ENCODE assay signal across 12 cellular contexts in the genomic region with DNA sequence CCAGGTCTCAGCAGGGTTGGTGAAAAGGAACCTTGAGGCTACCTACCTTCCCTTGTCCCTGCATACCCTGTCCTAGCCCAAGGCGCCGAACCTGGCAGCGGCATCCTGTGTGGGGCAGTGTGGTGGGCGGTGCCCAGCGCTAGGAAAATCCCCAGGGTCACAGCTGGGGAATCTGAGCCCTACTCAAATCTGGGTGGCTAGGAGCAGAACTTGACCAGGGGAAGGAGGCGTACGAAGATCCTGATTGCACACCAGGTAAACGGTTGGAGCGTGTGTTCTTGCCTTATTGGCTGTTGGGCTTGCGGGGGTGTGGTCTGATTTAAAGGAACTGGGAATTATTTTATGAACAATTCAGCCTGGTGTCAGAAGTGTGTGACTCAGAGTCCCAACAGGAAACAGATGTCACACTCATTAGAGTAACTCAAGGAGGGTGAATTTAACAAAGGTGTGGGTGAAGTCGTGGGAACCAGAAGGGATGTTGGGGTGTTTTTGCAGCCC.
DNase-seq lines count a peak whose midpoint lies in the region; ATAC-seq and TF ChIP-seq lines count a peak whose summit lies in the region.
"Had no signal": no experiment of that assay in that cellular context is flagged by ENCODE, and none has a peak within 500 bp of the region (broad histone marks: within the 10 kb centered on the region; RNA-seq: fewer than 3 reads in every experiment).

No MANE protein-coding gene starts in this region.

- H3K9me3 ChIP-seq in HEK293 (ENCODE audit: control insufficient read depth, insufficient read depth, low read depth, low read length), result no peaks in the 10 kb centered on the region
- H3K9me3 ChIP-seq: upper lobe of left lung had no signal

- DNase-seq in NCI-H2171 treated with DMSO at 0.1 percent for 48 hours (lab: John Stamatoyannopoulos, UW) (peak; percentile 59), kidney tubule cell (ENCODE audit: low spot score) (peak; percentile 68), mucosa of gallbladder (ENCODE audit: low spot score) (no peak), amniotic stem cell (lab: John Stamatoyannopoulos, UW) (no peak), OCI-M2 (lab: John Stamatoyannopoulos, UW; ENCODE audit: unreplicated experiment) (no peak)
- DNase-seq: left ventricle myocardium superior; NK-92 treated with Interleukin-12 subunit alpha and Interleukin-12 subunit beta, amount 100 ng/mL, for 24 hours had no signal

- no peak overlapping the region for H3K27ac ChIP-seq in HEK293 (ENCODE audit: extremely low read depth, low read depth, low read length)
- H3K27ac ChIP-seq: coronary artery, upper lobe of left lung had no signal

- no peaks in the 10 kb centered on the region for H3K36me3 ChIP-seq in HEK293 (ENCODE audit: control insufficient read depth in 2 of 2, insufficient read depth in 1 of 2, low read length in 2 of 2)
- H3K36me3 ChIP-seq: upper lobe of left lung had no signal

- no peak for TF ChIP-seq CTCF in HEK293 (tag by site-specific recombination; IDR thresholded peaks at IDR 0.05)

- CTCF ChIA-PET in HEK293 (lab: Yijun Ruan, JAX), result no interaction called here

- H3K4me3 ChIP-seq in HEK293 (ENCODE audit: low read depth, low read length), result no peak overlapping the region
- H3K4me3 ChIP-seq: coronary artery, upper lobe of left lung had no signal

- no peaks in the 10 kb centered on the region for H3K4me1 ChIP-seq in HEK293 (ENCODE audit: control insufficient read depth, insufficient read depth, low read length)

- POLR2A ChIA-PET in HEK293 (lab: Yijun Ruan, JAX), result no interaction called here

- peak; percentile 51 for ATAC-seq in GM18499 (IDR thresholded peaks at IDR 0.05; ENCODE audit: insufficient read depth, unreplicated experiment)
- ATAC-seq in HG02938 (IDR thresholded peaks at IDR 0.05; ENCODE audit: unreplicated experiment), result no peak
- ATAC-seq: left ventricle myocardium superior had no signal

TF ChIP-seq in HEK293, 187 proteins besides CTCF, POLR2A, EP300 and RAD21:
- no peak for TF ChIP-seq ZNF843 (tag by site-specific recombination; IDR thresholded peaks at IDR 0.05)
- TF ChIP-seq ZFHX2 (tag by site-specific recombination; conservative IDR thresholded peaks at IDR 0.05), result peak; percentile 30; the same call in 1 of the 2 replicates
TF ChIP-seq in HEK293: peak in this region for 1.

Comparison
In these comparisons a context has a peak if more than half of its experiments do, and no peak if none do; other contexts are left out.
1. DNase-seq: peak in NCI-H2171 treated with DMSO at 0.1 percent for 48 hours (single experiment) and kidney tubule cell (single experiment); none in mucosa of gallbladder (single experiment), amniotic stem cell (single experiment) and OCI-M2 (single experiment).